ENCODE assay signal across 1 cellular context in the genomic region with DNA sequence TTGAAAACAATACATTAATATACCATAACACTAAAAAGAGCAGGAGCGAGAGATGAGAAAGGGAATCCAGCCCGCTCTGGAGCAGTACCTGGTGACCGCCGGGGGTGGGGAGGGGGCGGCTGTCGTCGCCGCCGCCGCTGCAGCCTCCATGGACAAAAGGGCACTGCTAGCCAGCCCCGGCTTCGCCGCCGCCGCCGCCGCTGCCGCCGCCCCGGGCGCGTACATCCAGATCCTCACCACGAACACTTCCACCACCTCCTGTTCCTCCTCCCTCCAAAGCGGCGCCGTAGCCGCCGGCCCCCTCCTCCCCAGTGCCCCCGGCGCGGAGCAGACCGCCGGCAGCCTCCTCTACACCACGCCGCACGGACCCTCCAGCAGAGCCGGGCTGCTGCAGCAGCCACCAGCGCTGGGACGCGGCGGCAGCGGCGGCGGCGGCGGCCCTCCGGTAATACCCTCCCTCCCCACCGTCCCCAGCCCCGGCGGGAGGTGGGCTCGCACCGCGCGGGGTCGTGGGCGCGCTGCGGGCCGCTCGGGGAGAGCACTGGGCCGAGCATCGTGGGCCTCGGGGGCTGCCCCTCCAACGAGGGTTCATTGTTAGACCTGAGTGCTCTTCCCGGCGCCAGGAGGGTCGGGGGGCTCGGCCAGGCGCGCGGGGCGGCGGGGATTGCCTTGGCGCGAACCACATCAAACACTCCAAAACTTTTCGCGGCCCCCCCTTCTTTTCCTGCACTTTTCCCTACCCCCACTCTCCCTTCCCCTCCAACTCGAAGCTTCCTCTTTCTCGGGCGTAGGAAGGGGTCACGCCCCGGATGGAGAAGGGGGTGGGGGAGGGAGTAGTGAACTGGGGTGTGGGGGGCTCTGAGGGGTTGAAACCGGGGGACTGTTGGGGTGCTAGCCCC.
TF ChIP-seq lines count a peak whose summit lies in the region.

No MANE protein-coding gene starts in this region.

TF ChIP-seq in K562, 482 proteins besides CTCF, POLR2A, EP300 and RAD21 (continued from another document and continues in another):
- TF ChIP-seq ETV6 (IDR thresholded peaks at IDR 0.05; ENCODE audit: borderline replicate concordance in 1 of 2, low read depth in 2 of 2, low read length in 1 of 2) (no peak), ETV6 (CRISPR knock-in tag; IDR thresholded peaks at IDR 0.05; ENCODE audit: borderline replicate concordance) (no peak), GATAD2B (IDR thresholded peaks at IDR 0.05; ENCODE audit: borderline replicate concordance) (no peak), KLF6 (CRISPR knock-in tag; IDR thresholded peaks at IDR 0.05; ENCODE audit: borderline replicate concordance) (0 out of 2 replicates have a peak, but pooled peaks have one; percentile 48), ETV1 (tag; conservative IDR thresholded peaks at IDR 0.05; ENCODE audit: low read depth) (peak; percentile 82), XRCC5 (IDR thresholded peaks at IDR 0.05; ENCODE audit: low read depth, low read length) (no peak), ZNF174 (CRISPR knock-in tag; IDR thresholded peaks at IDR 0.05) (no peak), KAT2B (IDR thresholded peaks at IDR 0.05; ENCODE audit: low read depth, low read length) (no peak), ZNF140 (CRISPR knock-in tag; IDR thresholded peaks at IDR 0.05) (no peak), ZFP36 (IDR thresholded peaks at IDR 0.05; ENCODE audit: low read depth, low read length, partially characterized antibody) (no peak), MAFG (tag; conservative IDR thresholded peaks at IDR 0.05) (no peak), RFX5 (IDR thresholded peaks at IDR 0.05; ENCODE audit: low read depth, low read length) (no peak), TAF9B (IDR thresholded peaks at IDR 0.05; ENCODE audit: partially characterized antibody) (peak; percentile 8), ZNF282 (CRISPR knock-in tag; IDR thresholded peaks at IDR 0.05) (0 out of 2 replicates have a peak, but pooled peaks have one; percentile 91), MIER1 (IDR thresholded peaks at IDR 0.05; ENCODE audit: low read depth) (no peak), ZNF445 (CRISPR knock-in tag; IDR thresholded peaks at IDR 0.05; ENCODE audit: low read depth) (no peak), TRIM24 (IDR thresholded peaks at IDR 0.05) (0 out of 4 replicates have a peak, but pooled peaks of 1 of the 2 experiments have one; percentile 38), ZNF175 (CRISPR knock-in tag; IDR thresholded peaks at IDR 0.05; ENCODE audit: low read depth) (no peak), OTX1 (CRISPR knock-in tag; IDR thresholded peaks at IDR 0.05) (0 out of 2 replicates have a peak, but pooled peaks have one; percentile 70), JUNB (CRISPR knock-in tag; conservative IDR thresholded peaks at IDR 0.05) (no peak), MTA2 (IDR thresholded peaks at IDR 0.05; ENCODE audit: low read depth) (no peak; the same call in 1 of the 2 replicates), CBX1 (IDR thresholded peaks at IDR 0.05; ENCODE audit: low read depth) (0 out of 2 replicates have a peak, but pooled peaks have one; percentile 20), ATF1 (CRISPR knock-in tag; IDR thresholded peaks at IDR 0.05) (no peak), ATF1 (tag; IDR thresholded peaks at IDR 0.05) (no peak; the same call in 1 of the 2 replicates), NCOA6 (IDR thresholded peaks at IDR 0.05) (no peak), ZNF57 (CRISPR knock-in tag; IDR thresholded peaks at IDR 0.05) (no peak), NCOR1 (IDR thresholded peaks at IDR 0.05) (peak; percentile 4; the same call in 1 of the 2 replicates), XRCC4 (IDR thresholded peaks at IDR 0.05; ENCODE audit: extremely low read depth, insufficient read depth, insufficient read length) (no peak), CREBBP (IDR thresholded peaks at IDR 0.05; ENCODE audit: low read depth, low read length) (no peak), ADNP (tag; IDR thresholded peaks at IDR 0.05) (no peak), RBBP5 (IDR thresholded peaks at IDR 0.05; ENCODE audit: borderline replicate concordance, insufficient read depth, low read length, poor library complexity, severe bottlenecking) (peak; percentile 95), FIP1L1 (IDR thresholded peaks at IDR 0.05; ENCODE audit: low read depth, low read length, poor library complexity, severe bottlenecking) (peak; percentile 100), HNRNPH1 (optimal IDR thresholded peaks at IDR 0.05; ENCODE audit: low read depth, low read length) (no peak), KLF16 (IDR thresholded peaks at IDR 0.05) (no peak), ZNF76 (CRISPR knock-in tag; IDR thresholded peaks at IDR 0.05; ENCODE audit: borderline replicate concordance) (no peak), CBX2 (IDR thresholded peaks at IDR 0.05; ENCODE audit: insufficient read depth, low read length, poor library complexity, severe bottlenecking) (no peak)
- TF ChIP-seq, protein P1, sequence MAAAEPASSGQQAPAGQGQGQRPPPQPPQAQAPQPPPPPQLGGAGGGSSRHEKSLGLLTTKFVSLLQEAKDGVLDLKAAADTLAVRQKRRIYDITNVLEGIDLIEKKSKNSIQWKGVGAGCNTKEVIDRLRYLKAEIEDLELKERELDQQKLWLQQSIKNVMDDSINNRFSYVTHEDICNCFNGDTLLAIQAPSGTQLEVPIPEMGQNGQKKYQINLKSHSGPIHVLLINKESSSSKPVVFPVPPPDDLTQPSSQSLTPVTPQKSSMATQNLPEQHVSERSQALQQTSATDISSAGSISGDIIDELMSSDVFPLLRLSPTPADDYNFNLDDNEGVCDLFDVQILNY (CRISPR knock-in tag; IDR thresholded peaks at IDR 0.05) = no peak
- TF ChIP-seq, protein P2, sequence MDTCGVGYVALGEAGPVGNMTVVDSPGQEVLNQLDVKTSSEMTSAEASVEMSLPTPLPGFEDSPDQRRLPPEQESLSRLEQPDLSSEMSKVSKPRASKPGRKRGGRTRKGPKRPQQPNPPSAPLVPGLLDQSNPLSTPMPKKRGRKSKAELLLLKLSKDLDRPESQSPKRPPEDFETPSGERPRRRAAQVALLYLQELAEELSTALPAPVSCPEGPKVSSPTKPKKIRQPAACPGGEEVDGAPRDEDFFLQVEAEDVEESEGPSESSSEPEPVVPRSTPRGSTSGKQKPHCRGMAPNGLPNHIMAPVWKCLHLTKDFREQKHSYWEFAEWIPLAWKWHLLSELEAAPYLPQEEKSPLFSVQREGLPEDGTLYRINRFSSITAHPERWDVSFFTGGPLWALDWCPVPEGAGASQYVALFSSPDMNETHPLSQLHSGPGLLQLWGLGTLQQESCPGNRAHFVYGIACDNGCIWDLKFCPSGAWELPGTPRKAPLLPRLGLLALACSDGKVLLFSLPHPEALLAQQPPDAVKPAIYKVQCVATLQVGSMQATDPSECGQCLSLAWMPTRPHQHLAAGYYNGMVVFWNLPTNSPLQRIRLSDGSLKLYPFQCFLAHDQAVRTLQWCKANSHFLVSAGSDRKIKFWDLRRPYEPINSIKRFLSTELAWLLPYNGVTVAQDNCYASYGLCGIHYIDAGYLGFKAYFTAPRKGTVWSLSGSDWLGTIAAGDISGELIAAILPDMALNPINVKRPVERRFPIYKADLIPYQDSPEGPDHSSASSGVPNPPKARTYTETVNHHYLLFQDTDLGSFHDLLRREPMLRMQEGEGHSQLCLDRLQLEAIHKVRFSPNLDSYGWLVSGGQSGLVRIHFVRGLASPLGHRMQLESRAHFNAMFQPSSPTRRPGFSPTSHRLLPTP (IDR thresholded peaks at IDR 0.05; ENCODE audit: borderline replicate concordance, extremely low read depth, insufficient read length) = no peak
- TF ChIP-seq, protein P3, sequence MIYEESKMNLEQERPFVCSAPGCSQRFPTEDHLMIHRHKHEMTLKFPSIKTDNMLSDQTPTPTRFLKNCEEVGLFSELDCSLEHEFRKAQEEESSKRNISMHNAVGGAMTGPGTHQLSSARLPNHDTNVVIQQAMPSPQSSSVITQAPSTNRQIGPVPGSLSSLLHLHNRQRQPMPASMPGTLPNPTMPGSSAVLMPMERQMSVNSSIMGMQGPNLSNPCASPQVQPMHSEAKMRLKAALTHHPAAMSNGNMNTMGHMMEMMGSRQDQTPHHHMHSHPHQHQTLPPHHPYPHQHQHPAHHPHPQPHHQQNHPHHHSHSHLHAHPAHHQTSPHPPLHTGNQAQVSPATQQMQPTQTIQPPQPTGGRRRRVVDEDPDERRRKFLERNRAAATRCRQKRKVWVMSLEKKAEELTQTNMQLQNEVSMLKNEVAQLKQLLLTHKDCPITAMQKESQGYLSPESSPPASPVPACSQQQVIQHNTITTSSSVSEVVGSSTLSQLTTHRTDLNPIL (CRISPR knock-in tag; IDR thresholded peaks at IDR 0.05) = no peak
- TF ChIP-seq, protein P4, sequence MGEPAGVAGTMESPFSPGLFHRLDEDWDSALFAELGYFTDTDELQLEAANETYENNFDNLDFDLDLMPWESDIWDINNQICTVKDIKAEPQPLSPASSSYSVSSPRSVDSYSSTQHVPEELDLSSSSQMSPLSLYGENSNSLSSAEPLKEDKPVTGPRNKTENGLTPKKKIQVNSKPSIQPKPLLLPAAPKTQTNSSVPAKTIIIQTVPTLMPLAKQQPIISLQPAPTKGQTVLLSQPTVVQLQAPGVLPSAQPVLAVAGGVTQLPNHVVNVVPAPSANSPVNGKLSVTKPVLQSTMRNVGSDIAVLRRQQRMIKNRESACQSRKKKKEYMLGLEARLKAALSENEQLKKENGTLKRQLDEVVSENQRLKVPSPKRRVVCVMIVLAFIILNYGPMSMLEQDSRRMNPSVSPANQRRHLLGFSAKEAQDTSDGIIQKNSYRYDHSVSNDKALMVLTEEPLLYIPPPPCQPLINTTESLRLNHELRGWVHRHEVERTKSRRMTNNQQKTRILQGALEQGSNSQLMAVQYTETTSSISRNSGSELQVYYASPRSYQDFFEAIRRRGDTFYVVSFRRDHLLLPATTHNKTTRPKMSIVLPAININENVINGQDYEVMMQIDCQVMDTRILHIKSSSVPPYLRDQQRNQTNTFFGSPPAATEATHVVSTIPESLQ (CRISPR knock-in tag; IDR thresholded peaks at IDR 0.05) = peak; percentile 81; the same call in 1 of the 2 replicates
- TF ChIP-seq, protein P5, sequence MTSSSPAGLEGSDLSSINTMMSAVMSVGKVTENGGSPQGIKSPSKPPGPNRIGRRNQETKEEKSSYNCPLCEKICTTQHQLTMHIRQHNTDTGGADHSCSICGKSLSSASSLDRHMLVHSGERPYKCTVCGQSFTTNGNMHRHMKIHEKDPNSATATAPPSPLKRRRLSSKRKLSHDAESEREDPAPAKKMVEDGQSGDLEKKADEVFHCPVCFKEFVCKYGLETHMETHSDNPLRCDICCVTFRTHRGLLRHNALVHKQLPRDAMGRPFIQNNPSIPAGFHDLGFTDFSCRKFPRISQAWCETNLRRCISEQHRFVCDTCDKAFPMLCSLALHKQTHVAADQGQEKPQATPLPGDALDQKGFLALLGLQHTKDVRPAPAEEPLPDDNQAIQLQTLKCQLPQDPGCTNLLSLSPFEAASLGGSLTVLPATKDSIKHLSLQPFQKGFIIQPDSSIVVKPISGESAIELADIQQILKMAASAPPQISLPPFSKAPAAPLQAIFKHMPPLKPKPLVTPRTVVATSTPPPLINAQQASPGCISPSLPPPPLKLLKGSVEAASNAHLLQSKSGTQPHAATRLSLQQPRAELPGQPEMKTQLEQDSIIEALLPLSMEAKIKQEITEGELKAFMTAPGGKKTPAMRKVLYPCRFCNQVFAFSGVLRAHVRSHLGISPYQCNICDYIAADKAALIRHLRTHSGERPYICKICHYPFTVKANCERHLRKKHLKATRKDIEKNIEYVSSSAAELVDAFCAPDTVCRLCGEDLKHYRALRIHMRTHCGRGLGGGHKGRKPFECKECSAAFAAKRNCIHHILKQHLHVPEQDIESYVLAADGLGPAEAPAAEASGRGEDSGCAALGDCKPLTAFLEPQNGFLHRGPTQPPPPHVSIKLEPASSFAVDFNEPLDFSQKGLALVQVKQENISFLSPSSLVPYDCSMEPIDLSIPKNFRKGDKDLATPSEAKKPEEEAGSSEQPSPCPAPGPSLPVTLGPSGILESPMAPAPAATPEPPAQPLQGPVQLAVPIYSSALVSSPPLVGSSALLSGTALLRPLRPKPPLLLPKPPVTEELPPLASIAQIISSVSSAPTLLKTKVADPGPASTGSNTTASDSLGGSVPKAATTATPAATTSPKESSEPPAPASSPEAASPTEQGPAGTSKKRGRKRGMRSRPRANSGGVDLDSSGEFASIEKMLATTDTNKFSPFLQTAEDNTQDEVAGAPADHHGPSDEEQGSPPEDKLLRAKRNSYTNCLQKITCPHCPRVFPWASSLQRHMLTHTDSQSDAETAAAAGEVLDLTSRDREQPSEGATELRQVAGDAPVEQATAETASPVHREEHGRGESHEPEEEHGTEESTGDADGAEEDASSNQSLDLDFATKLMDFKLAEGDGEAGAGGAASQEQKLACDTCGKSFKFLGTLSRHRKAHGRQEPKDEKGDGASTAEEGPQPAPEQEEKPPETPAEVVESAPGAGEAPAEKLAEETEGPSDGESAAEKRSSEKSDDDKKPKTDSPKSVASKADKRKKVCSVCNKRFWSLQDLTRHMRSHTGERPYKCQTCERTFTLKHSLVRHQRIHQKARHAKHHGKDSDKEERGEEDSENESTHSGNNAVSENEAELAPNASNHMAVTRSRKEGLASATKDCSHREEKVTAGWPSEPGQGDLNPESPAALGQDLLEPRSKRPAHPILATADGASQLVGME (CRISPR knock-in tag; IDR thresholded peaks at IDR 0.05) = no peak
- TF ChIP-seq, protein P6, sequence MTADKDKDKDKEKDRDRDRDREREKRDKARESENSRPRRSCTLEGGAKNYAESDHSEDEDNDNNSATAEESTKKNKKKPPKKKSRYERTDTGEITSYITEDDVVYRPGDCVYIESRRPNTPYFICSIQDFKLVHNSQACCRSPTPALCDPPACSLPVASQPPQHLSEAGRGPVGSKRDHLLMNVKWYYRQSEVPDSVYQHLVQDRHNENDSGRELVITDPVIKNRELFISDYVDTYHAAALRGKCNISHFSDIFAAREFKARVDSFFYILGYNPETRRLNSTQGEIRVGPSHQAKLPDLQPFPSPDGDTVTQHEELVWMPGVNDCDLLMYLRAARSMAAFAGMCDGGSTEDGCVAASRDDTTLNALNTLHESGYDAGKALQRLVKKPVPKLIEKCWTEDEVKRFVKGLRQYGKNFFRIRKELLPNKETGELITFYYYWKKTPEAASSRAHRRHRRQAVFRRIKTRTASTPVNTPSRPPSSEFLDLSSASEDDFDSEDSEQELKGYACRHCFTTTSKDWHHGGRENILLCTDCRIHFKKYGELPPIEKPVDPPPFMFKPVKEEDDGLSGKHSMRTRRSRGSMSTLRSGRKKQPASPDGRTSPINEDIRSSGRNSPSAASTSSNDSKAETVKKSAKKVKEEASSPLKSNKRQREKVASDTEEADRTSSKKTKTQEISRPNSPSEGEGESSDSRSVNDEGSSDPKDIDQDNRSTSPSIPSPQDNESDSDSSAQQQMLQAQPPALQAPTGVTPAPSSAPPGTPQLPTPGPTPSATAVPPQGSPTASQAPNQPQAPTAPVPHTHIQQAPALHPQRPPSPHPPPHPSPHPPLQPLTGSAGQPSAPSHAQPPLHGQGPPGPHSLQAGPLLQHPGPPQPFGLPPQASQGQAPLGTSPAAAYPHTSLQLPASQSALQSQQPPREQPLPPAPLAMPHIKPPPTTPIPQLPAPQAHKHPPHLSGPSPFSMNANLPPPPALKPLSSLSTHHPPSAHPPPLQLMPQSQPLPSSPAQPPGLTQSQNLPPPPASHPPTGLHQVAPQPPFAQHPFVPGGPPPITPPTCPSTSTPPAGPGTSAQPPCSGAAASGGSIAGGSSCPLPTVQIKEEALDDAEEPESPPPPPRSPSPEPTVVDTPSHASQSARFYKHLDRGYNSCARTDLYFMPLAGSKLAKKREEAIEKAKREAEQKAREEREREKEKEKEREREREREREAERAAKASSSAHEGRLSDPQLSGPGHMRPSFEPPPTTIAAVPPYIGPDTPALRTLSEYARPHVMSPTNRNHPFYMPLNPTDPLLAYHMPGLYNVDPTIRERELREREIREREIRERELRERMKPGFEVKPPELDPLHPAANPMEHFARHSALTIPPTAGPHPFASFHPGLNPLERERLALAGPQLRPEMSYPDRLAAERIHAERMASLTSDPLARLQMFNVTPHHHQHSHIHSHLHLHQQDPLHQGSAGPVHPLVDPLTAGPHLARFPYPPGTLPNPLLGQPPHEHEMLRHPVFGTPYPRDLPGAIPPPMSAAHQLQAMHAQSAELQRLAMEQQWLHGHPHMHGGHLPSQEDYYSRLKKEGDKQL (CRISPR knock-in tag; IDR thresholded peaks at IDR 0.05; ENCODE audit: borderline replicate concordance) = no peak
